Comparison of ENCODE assay signal across 8 cellular contexts in the genomic region with DNA sequence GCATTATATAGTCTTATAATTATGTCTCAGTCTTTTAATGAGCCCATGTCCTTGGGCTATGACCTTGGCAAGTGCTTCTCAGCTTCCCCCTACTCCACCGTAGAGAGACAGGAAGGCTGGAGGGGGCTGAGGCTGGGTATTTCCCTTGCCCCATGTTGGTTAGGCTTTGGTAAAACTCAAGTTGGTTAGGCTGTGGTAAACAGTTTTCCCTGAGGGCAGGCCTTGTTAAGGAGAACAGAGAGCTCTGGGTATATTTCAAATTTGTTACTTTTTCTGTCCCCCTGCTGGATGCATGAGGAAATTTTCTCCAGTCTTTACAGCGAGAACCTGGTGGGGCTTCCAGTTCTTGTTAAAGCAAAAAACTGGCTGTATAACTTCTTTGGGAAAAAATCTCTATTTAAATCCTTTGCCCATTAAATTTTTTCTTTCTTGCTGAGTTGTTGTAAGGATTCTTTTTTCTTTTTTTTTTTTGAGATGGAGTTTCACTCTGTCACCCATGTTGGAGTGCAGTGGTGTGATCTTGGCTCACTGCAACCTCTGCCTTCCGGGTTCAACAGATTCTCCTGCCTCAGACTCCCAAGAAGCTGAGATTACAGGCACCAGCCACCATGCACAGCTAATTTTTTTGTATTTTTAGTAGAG. TPM values are rescaled to one million over a fixed set of nuclear protein-coding genes. Genes with fewer than 3 reads are reported as not detected.
A peak's percentile ranks its signal among the peaks of the same experiment; 100 is the strongest.
DNase-seq lines count a peak whose midpoint lies in the region; ATAC-seq and TF ChIP-seq lines count a peak whose summit lies in the region.

No MANE protein-coding gene starts in this region.

- H3K4me3 ChIP-seq in AG09309 (ENCODE audit: control insufficient read depth, low read depth, low read length) = no peak overlapping the region

- intact Hi-C loops in activated CD8-positive, alpha-beta T cell treated with anti-CD3 and anti-CD28 coated beads for 36 hours (cut with micrococcal nuclease) = no loop called here

- H3K27me3 Mint-ChIP-seq in activated CD8-positive, alpha-beta T cell treated with anti-CD3 and anti-CD28 coated beads for 36 hours = no peaks in the 10 kb centered on the region
- peaks cover 2% of the 10 kb centered on the region for H3K27me3 Mint-ChIP-seq in glutamatergic neuron (ENCODE audit: unreplicated experiment)

- DNase-seq in AG09309 (ENCODE audit: low read depth) (no peak), GM13977 (ENCODE audit: low spot score) (no peak), KBM-7 (peak; percentile 66), glutamatergic neuron (no peak), DMS79 (lab: John Stamatoyannopoulos, UW) (no peak)
- DNase-seq in activated CD8-positive, alpha-beta T cell treated with anti-CD3 and anti-CD28 coated beads for 36 hours = peak; percentile 59
- DNase-seq in stimulated activated naive CD4-positive, alpha-beta T cell treated with Interleukin-2 at 50 U/mL for 16 hours (lab: John Stamatoyannopoulos, UW) = peak; percentile 20

- no peaks in the 10 kb centered on the region for H3K9me3 Mint-ChIP-seq in activated CD8-positive, alpha-beta T cell treated with anti-CD3 and anti-CD28 coated beads for 36 hours
- no peaks in the 10 kb centered on the region for H3K9me3 Mint-ChIP-seq in glutamatergic neuron (ENCODE audit: unreplicated experiment)

- in situ Hi-C loops in GM13977 (cut with MboI; ENCODE audit: low pct_unique_long_range_greater_than_20kb, low sequenced_read_pairs, unreplicated experiment) (no loop called here), KBM-7 (cut with MboI; ENCODE audit: low pct_unique_long_range_greater_than_20kb, low sequenced_read_pairs) (no loop called here)

- H3K4me3 Mint-ChIP-seq in activated CD8-positive, alpha-beta T cell treated with anti-CD3 and anti-CD28 coated beads for 36 hours = no peak overlapping the region
- H3K4me3 Mint-ChIP-seq in glutamatergic neuron (ENCODE audit: unreplicated experiment) = no peak overlapping the region

- CTCF ChIA-PET in activated CD8-positive, alpha-beta T cell treated with anti-CD3 and anti-CD28 coated beads for 36 hours (lab: Charles Lee) = interaction anchor here (0.7 to 3.2 kb wide), 25 partner anchors 8 to 289 kb away, joined by 3 to 23 read pairs (median 5); partner anchors contain the start of genes ILK, MRPL17, TAF10 and TPP1

- H3K27ac Mint-ChIP-seq in activated CD8-positive, alpha-beta T cell treated with anti-CD3 and anti-CD28 coated beads for 36 hours = peak overlapping the region; percentile 73
- no peak overlapping the region for H3K27ac Mint-ChIP-seq in glutamatergic neuron (ENCODE audit: unreplicated experiment)

- H3K4me1 Mint-ChIP-seq in activated CD8-positive, alpha-beta T cell treated with anti-CD3 and anti-CD28 coated beads for 36 hours (ENCODE audit: low read depth) = peaks cover 57% of the 10 kb centered on the region
- no peaks in the 10 kb centered on the region for H3K4me1 Mint-ChIP-seq in glutamatergic neuron (ENCODE audit: low read depth, unreplicated experiment)

- TF ChIP-seq CTCF in AG09309 (IDR thresholded peaks at IDR 0.05; ENCODE audit: control insufficient read depth, insufficient read depth, low read depth, low read length, missing control alignments) (peak; percentile 52), GM13977 (IDR thresholded peaks at IDR 0.05; ENCODE audit: extremely low read depth, insufficient read depth, missing control alignments) (peak; percentile 39), glutamatergic neuron (IDR thresholded peaks at IDR 0.05; ENCODE audit: partially characterized antibody, unreplicated experiment) (peak; percentile 82)
- TF ChIP-seq CTCF in activated CD8-positive, alpha-beta T cell treated with anti-CD3 and anti-CD28 coated beads for 36 hours (IDR thresholded peaks at IDR 0.05) = peak; percentile 75

- H3K36me3 Mint-ChIP-seq in activated CD8-positive, alpha-beta T cell treated with anti-CD3 and anti-CD28 coated beads for 36 hours (ENCODE audit: low read depth) = peaks cover 2% of the 10 kb centered on the region
- H3K36me3 Mint-ChIP-seq in glutamatergic neuron (ENCODE audit: unreplicated experiment) = no peaks in the 10 kb centered on the region

- POLR2A ChIA-PET in activated CD8-positive, alpha-beta T cell treated with anti-CD3 and anti-CD28 coated beads for 36 hours (lab: Charles Lee) = interaction anchor here (0.9 to 1.9 kb wide), 9 partner anchors 9 to 72 kb away, joined by 3 to 7 read pairs (median 4); partner anchors contain the start of genes TAF10 and TPP1

- ATAC-seq in activated CD8-positive, alpha-beta T cell treated with anti-CD3 and anti-CD28 coated beads for 36 hours = peak; percentile 78
- ATAC-seq in GM21737 (IDR thresholded peaks at IDR 0.05; ENCODE audit: unreplicated experiment) = no peak

RNA-seq across cellular contexts. Expression of gene DCHS1, which starts 12.2 kb away (rescaled TPM):
- 1 to 10 TPM; 1.6 TPM for total RNA-seq in activated CD8-positive, alpha-beta T cell treated with anti-CD3 and anti-CD28 coated beads for 36 hours
- 91.5 TPM for total RNA-seq in glutamatergic neuron (ENCODE audit: unreplicated experiment)

RNA-seq across cellular contexts. Expression of gene MRPL17, which starts 15.3 kb away (rescaled TPM):
- 100 to 1,000 TPM; 140 to 144 TPM for total RNA-seq in activated CD8-positive, alpha-beta T cell treated with anti-CD3 and anti-CD28 coated beads for 36 hours
- 23.3 TPM for total RNA-seq in glutamatergic neuron (ENCODE audit: unreplicated experiment)

RNA-seq across cellular contexts. Expression of gene TPP1, which starts 48.6 kb away (rescaled TPM):
- 10 to 100 TPM; 28.1 to 31.4 TPM for total RNA-seq in activated CD8-positive, alpha-beta T cell treated with anti-CD3 and anti-CD28 coated beads for 36 hours
- 37.7 TPM for total RNA-seq in glutamatergic neuron (ENCODE audit: unreplicated experiment)

RNA-seq across cellular contexts. Expression of gene TAF10, which starts 55.8 kb away (rescaled TPM):
- 100 to 1,000 TPM; 151 to 160 TPM for total RNA-seq in activated CD8-positive, alpha-beta T cell treated with anti-CD3 and anti-CD28 coated beads for 36 hours
- total RNA-seq in glutamatergic neuron (ENCODE audit: unreplicated experiment) = 124 TPM

Comparison
In these comparisons a context has a peak if more than half of its experiments do, and no peak if none do; other contexts are left out.
1. DNase-seq: peak in KBM-7 (single experiment), activated CD8-positive, alpha-beta T cell treated with anti-CD3 and anti-CD28 coated beads for 36 hours (single experiment) and stimulated activated naive CD4-positive, alpha-beta T cell treated with Interleukin-2 at 50 U/mL for 16 hours (single experiment); none in AG09309 (single experiment), GM13977 (single experiment), glutamatergic neuron (single experiment) and DMS79 (single experiment).
2. RNA of gene DCHS1, which starts 12.2 kb away (total RNA-seq): 91.5 TPM in glutamatergic neuron (single experiment); 1.6 TPM in activated CD8-positive, alpha-beta T cell treated with anti-CD3 and anti-CD28 coated beads for 36 hours; every median in the first group is over 10 times any median in the second.
3. Peak in every context shown above with its lines, with median percentiles within 50 percentile points of each other: CTCF ChIP-seq.